ENCODE assay signal across 14 cellular contexts in genomic region chr2:86296947-86297346, GRCh38.
"Had no signal": no experiment of that assay in that cellular context is flagged by ENCODE, and none has a peak within 500 bp of the region (broad histone marks: within the 10 kb centered on the region; RNA-seq: fewer than 3 reads in every experiment).

No MANE protein-coding gene starts in this region.

- DNase-seq: activated CD8-positive, alpha-beta memory T cell treated with anti-CD3 and anti-CD28 coated beads, Interleukin-2, amount 50 U/mL, for 48 hours; activated naive CD4-positive, alpha-beta T cell treated with Interleukin-2 at 50 U/mL for 16 hours; activated naive CD8-positive, alpha-beta T cell treated with anti-CD3 and anti-CD28 coated beads for 36 hours; cerebellar nuclear complex; immature natural killer cell; kidney glomerular epithelial cell; nucleus accumbens; stimulated activated CD4-positive, alpha-beta T cell treated with anti-CD3 and anti-CD28 coated beads, Interleukin-4, amount 100 ng/mL, for 4 hours; stimulated activated naive CD8-positive, alpha-beta T cell treated with anti-CD3 and anti-CD28 coated beads, Interleukin-15, Interleukin-2, amounts not matched to agents 100 U/mL and 50 U/mL, for 24 hours; T-helper 9 cell had no signal

- H3K4me1 ChIP-seq: foreskin keratinocyte, SJSA1 had no signal

- H3K9me3 Mint-ChIP-seq: activated naive CD8-positive, alpha-beta T cell treated with anti-CD3 and anti-CD28 coated beads for 36 hours; immature natural killer cell; nephron had no signal

- H3K4me1 Mint-ChIP-seq: activated naive CD8-positive, alpha-beta T cell treated with anti-CD3 and anti-CD28 coated beads for 36 hours; immature natural killer cell had no signal

- H3K36me3 ChIP-seq: SJSA1, upper lobe of left lung had no signal

- H3K9me3 ChIP-seq: SJSA1, upper lobe of left lung had no signal

- H3K27ac Mint-ChIP-seq: activated naive CD8-positive, alpha-beta T cell treated with anti-CD3 and anti-CD28 coated beads for 36 hours; immature natural killer cell; nephron had no signal

- H3K4me3 ChIP-seq: SJSA1, upper lobe of left lung had no signal

- H3K4me3 Mint-ChIP-seq: activated naive CD8-positive, alpha-beta T cell treated with anti-CD3 and anti-CD28 coated beads for 36 hours; immature natural killer cell; nephron had no signal

- H3K27ac ChIP-seq: foreskin keratinocyte, SJSA1, upper lobe of left lung had no signal

- H3K36me3 Mint-ChIP-seq: activated naive CD8-positive, alpha-beta T cell treated with anti-CD3 and anti-CD28 coated beads for 36 hours; immature natural killer cell had no signal

- H3K27me3 ChIP-seq: upper lobe of left lung had no signal
